Comparison of ENCODE assay signal across 8 cellular contexts in genomic region chr1:151990856-151991198, GRCh38. TPM values are rescaled to one million over a fixed set of nuclear protein-coding genes. Genes with fewer than 3 reads are reported as not detected.
DNase-seq lines count a peak whose midpoint lies in the region; ATAC-seq, FAIRE-seq and TF ChIP-seq lines count a peak whose summit lies in the region.

No MANE protein-coding gene starts in this region.

- DNase-seq in HFFc6 (peak; percentile 77), astrocyte of the cerebellum (ENCODE audit: low read depth) (no peak), medulla oblongata (ENCODE audit: extremely low spot score) (peak; percentile 38), GM12892 (ENCODE audit: insufficient read length) (no peak), neural progenitor cell (ENCODE audit: low spot score) (no peak)

- peak overlapping the region; percentile 7 to 97 (median 77); a peak in 18 of 22 replicates for H3K4me2 ChIP-seq in BLaER1 treated with 17β-estradiol and CSF1 and Interleukin-3, amounts not matched to agents 10 nM and 100 nM
- H3K4me2 ChIP-seq in neural progenitor cell = no peak overlapping the region

- peak overlapping the region in 4 of 11 experiments; percentile 1 to 88 (median 79); a peak in 4 of 22 replicates for H3K9ac ChIP-seq in BLaER1 treated with 17β-estradiol and CSF1 and Interleukin-3, amounts not matched to agents 10 nM and 100 nM
- no peak overlapping the region for H3K9ac ChIP-seq in neural progenitor cell

- H3K36me3 Mint-ChIP-seq in HFFc6 (ENCODE audit: low read depth) (peaks cover 27% of the 10 kb centered on the region), neural progenitor cell (no peaks in the 10 kb centered on the region)

- H3K4me3 Mint-ChIP-seq in HFFc6 = peak overlapping the region; percentile 99
- H3K4me3 Mint-ChIP-seq in neural progenitor cell = no peak overlapping the region

- H3K27ac ChIP-seq in BLaER1 treated with 17β-estradiol and CSF1 and Interleukin-3, amounts not matched to agents 10 nM and 100 nM = peak overlapping the region in 2 of 11 experiments; percentile 72 to 88; a peak in 2 of 22 replicates
- H3K27ac ChIP-seq in neural progenitor cell = no peak overlapping the region

- H3K27me3 Mint-ChIP-seq in HFFc6 (ENCODE audit: insufficient read depth) = peaks cover 5% of the 10 kb centered on the region; the same call in 1 of the 2 replicates
- peaks cover 41% of the 10 kb centered on the region for H3K27me3 Mint-ChIP-seq in neural progenitor cell (ENCODE audit: insufficient read depth, low read depth)

- peaks cover 51 to 94% (median 70%) of the 10 kb centered on the region in 10 experiments for H3K4me1 ChIP-seq in BLaER1 treated with 17β-estradiol and CSF1 and Interleukin-3, amounts not matched to agents 10 nM and 100 nM
- H3K4me1 ChIP-seq in neural progenitor cell = peaks cover 12% of the 10 kb centered on the region

- H3K4me1 Mint-ChIP-seq in HFFc6 (ENCODE audit: low read depth) = peaks cover 85% of the 10 kb centered on the region
- peaks cover 29% of the 10 kb centered on the region for H3K4me1 Mint-ChIP-seq in neural progenitor cell

- TF ChIP-seq CTCF in HFFc6 (IDR thresholded peaks at IDR 0.05) = no peak
- no peak for TF ChIP-seq CTCF in astrocyte of the cerebellum (IDR thresholded peaks at IDR 0.05; ENCODE audit: low read depth, low read length, missing control alignments)
- no peak for TF ChIP-seq CTCF in neural progenitor cell (IDR thresholded peaks at IDR 0.05)

- H3K9me3 Mint-ChIP-seq in HFFc6 (no peaks in the 10 kb centered on the region), neural progenitor cell (no peaks in the 10 kb centered on the region)

- peaks cover 0 to 64% (median 7%) of the 10 kb centered on the region in 11 experiments; a peak in 8 of 22 replicates for H4K20me1 ChIP-seq in BLaER1 treated with 17β-estradiol and CSF1 and Interleukin-3, amounts not matched to agents 10 nM and 100 nM
- peaks cover 38% of the 10 kb centered on the region for H4K20me1 ChIP-seq in neural progenitor cell (ENCODE audit: low read depth)

- H2AFZ ChIP-seq in neural progenitor cell (replicated peaks) = no peak overlapping the region

- H3K4me3 ChIP-seq in BLaER1 treated with 17β-estradiol and CSF1 and Interleukin-3, amounts not matched to agents 10 nM and 100 nM = peak overlapping the region in 2 of 10 experiments; percentile 67 to 76; a peak in 3 of 20 replicates
- H3K4me3 ChIP-seq in astrocyte of the cerebellum (ENCODE audit: low read depth, low read length) (peak overlapping the region; percentile 96), neural progenitor cell (no peak overlapping the region)

- H3K9me3 ChIP-seq in BLaER1 treated with 17β-estradiol and CSF1 and Interleukin-3, amounts not matched to agents 10 nM and 100 nM (replicated peaks in 1 of 11) = peaks cover 0 to 15% (median 8%) of the 10 kb centered on the region in 11 experiments; a peak in 14 of 22 replicates
- no peaks in the 10 kb centered on the region for H3K9me3 ChIP-seq in neural progenitor cell (ENCODE audit: low read depth)

- H3K79me2 ChIP-seq in neural progenitor cell (ENCODE audit: low read depth) = no peaks in the 10 kb centered on the region

- H3K27me3 ChIP-seq in BLaER1 treated with 17β-estradiol and CSF1 and Interleukin-3, amounts not matched to agents 10 nM and 100 nM = no peaks in the 10 kb centered on the region
- peaks cover 76% of the 10 kb centered on the region for H3K27me3 ChIP-seq in neural progenitor cell

- H3F3A ChIP-seq in neural progenitor cell (ENCODE audit: low read depth) = peaks cover 38% of the 10 kb centered on the region

- H3K27ac Mint-ChIP-seq in HFFc6 = peak overlapping the region; percentile 99
- no peak overlapping the region for H3K27ac Mint-ChIP-seq in neural progenitor cell

- ATAC-seq in HG03280 (IDR thresholded peaks at IDR 0.05; ENCODE audit: unreplicated experiment) = no peak
- no peak for ATAC-seq in GM21423 (IDR thresholded peaks at IDR 0.05; ENCODE audit: unreplicated experiment)

- TF ChIP-seq POLR2A in GM12892 (IDR thresholded peaks at IDR 0.05; ENCODE audit: low read depth, low read length) = no peak

- H3K36me3 ChIP-seq in BLaER1 treated with 17β-estradiol and CSF1 and Interleukin-3, amounts not matched to agents 10 nM and 100 nM = peaks cover 0 to 8% (median 2%) of the 10 kb centered on the region in 11 experiments; a peak in 8 of 22 replicates
- H3K36me3 ChIP-seq in neural progenitor cell = no peaks in the 10 kb centered on the region

- in situ Hi-C loops in astrocyte of the cerebellum (cut with HindIII; ENCODE audit: low sequenced_read_pairs) = no loop called here

- no peak for FAIRE-seq in GM12892 (lab: Jason Lieb, UNC)

RNA-seq across cellular contexts. Expression of gene S100A10, which starts 2.8 kb away (rescaled TPM):
- total RNA-seq in HFFc6 (2021; fragmentation: NEBNext Ultra II Directional; extraction: Animal tissue kit (Norgen Biotek cat#: 25700)) = 100 to 1,000 TPM; 390 to 518 (median 442) TPM
- polyA plus RNA-seq in GM12892 (2012; ENCODE audit: missing spikeins) = 2.7 TPM
- total RNA-seq in neural progenitor cell (ENCODE audit: low replicate concordance) = 0.54 and 1.1 TPM in 2 replicates

RNA-seq across cellular contexts. Expression of gene S100A11, which starts 46.0 kb away (rescaled TPM):
- 1,000 to 10,000 TPM; 1,164 to 1,256 (median 1,179) TPM for total RNA-seq in HFFc6 (2021; fragmentation: NEBNext Ultra II Directional; extraction: Animal tissue kit (Norgen Biotek cat#: 25700))
- 45.2 TPM for polyA plus RNA-seq in GM12892 (2012; ENCODE audit: missing spikeins)
- 4.4 and 5.4 TPM in 2 replicates for total RNA-seq in neural progenitor cell (ENCODE audit: low replicate concordance)

Comparison
In these comparisons a context has a peak if more than half of its experiments do, and no peak if none do; other contexts are left out.
1. DNase-seq: peak in HFFc6 (single experiment) and medulla oblongata (single experiment); none in astrocyte of the cerebellum (single experiment), GM12892 (single experiment) and neural progenitor cell (single experiment).
2. RNA of gene S100A10, which starts 2.8 kb away (total RNA-seq): 390 to 518 TPM in HFFc6; 0.54 to 1.1 TPM in neural progenitor cell; every median in the first group is over 100 times any median in the second.
3. RNA of gene S100A11, which starts 46.0 kb away (total RNA-seq): 1,164 to 1,256 TPM in HFFc6; 4.4 to 5.4 TPM in neural progenitor cell; every median in the first group is over 100 times any median in the second.